Comparison of ENCODE assay signal across 3 cellular contexts in the genomic region with DNA sequence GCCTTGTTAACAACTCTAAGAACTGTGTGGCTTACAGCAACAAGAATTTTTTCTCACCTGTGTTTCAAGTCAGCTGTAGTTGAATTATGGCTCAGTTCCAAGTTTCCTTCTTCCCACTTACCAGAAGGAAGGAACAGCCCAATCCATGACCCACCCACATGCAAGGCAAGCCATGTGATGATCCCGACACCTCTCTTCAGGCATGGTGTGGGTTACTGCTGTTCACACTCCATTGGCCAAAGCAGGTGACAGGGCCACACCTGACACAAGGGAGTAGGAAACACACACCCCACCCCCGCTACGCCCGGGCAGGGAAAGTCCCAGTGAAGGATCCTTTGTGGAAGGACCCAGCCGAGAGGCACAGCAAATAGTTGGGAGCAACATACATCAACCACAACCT.
A peak's percentile ranks its signal among the peaks of the same experiment; 100 is the strongest.
TF ChIP-seq lines count a peak whose summit lies in the region.

No MANE protein-coding gene starts in this region.

TF ChIP-seq in liver, 16 proteins besides CTCF, POLR2A, EP300 and RAD21:
- TF ChIP-seq HNF4G (IDR thresholded peaks at IDR 0.05), result no peak
- TF ChIP-seq HNF4A (conservative IDR thresholded peaks at IDR 0.05), result no peak
- TF ChIP-seq YY1 (IDR thresholded peaks at IDR 0.05), result no peak
- no peak for TF ChIP-seq JUND (IDR thresholded peaks at IDR 0.05)
- TF ChIP-seq FOXA2 (IDR thresholded peaks at IDR 0.05), result no peak
- no peak for TF ChIP-seq RXRA (IDR thresholded peaks at IDR 0.05)
- TF ChIP-seq, protein P1, sequence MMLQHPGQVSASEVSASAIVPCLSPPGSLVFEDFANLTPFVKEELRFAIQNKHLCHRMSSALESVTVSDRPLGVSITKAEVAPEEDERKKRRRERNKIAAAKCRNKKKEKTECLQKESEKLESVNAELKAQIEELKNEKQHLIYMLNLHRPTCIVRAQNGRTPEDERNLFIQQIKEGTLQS (IDR thresholded peaks at IDR 0.05), result no peak
- TF ChIP-seq, protein P2, sequence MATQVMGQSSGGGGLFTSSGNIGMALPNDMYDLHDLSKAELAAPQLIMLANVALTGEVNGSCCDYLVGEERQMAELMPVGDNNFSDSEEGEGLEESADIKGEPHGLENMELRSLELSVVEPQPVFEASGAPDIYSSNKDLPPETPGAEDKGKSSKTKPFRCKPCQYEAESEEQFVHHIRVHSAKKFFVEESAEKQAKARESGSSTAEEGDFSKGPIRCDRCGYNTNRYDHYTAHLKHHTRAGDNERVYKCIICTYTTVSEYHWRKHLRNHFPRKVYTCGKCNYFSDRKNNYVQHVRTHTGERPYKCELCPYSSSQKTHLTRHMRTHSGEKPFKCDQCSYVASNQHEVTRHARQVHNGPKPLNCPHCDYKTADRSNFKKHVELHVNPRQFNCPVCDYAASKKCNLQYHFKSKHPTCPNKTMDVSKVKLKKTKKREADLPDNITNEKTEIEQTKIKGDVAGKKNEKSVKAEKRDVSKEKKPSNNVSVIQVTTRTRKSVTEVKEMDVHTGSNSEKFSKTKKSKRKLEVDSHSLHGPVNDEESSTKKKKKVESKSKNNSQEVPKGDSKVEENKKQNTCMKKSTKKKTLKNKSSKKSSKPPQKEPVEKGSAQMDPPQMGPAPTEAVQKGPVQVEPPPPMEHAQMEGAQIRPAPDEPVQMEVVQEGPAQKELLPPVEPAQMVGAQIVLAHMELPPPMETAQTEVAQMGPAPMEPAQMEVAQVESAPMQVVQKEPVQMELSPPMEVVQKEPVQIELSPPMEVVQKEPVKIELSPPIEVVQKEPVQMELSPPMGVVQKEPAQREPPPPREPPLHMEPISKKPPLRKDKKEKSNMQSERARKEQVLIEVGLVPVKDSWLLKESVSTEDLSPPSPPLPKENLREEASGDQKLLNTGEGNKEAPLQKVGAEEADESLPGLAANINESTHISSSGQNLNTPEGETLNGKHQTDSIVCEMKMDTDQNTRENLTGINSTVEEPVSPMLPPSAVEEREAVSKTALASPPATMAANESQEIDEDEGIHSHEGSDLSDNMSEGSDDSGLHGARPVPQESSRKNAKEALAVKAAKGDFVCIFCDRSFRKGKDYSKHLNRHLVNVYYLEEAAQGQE (IDR thresholded peaks at IDR 0.05), result no peak
- no peak for TF ChIP-seq NR2F2 (IDR thresholded peaks at IDR 0.05)
- TF ChIP-seq, protein P3, sequence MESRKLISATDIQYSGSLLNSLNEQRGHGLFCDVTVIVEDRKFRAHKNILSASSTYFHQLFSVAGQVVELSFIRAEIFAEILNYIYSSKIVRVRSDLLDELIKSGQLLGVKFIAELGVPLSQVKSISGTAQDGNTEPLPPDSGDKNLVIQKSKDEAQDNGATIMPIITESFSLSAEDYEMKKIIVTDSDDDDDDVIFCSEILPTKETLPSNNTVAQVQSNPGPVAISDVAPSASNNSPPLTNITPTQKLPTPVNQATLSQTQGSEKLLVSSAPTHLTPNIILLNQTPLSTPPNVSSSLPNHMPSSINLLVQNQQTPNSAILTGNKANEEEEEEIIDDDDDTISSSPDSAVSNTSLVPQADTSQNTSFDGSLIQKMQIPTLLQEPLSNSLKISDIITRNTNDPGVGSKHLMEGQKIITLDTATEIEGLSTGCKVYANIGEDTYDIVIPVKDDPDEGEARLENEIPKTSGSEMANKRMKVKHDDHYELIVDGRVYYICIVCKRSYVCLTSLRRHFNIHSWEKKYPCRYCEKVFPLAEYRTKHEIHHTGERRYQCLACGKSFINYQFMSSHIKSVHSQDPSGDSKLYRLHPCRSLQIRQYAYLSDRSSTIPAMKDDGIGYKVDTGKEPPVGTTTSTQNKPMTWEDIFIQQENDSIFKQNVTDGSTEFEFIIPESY (IDR thresholded peaks at IDR 0.05), result no peak
- no peak for TF ChIP-seq SP1 (IDR thresholded peaks at IDR 0.05)
- TF ChIP-seq GABPA (IDR thresholded peaks at IDR 0.05 in 1 of 2, conservative IDR thresholded peaks at IDR 0.05 in 1 of 2), result no peak
- no peak for TF ChIP-seq MAX (IDR thresholded peaks at IDR 0.05)
- no peak for TF ChIP-seq EGR1 (IDR thresholded peaks at IDR 0.05; ENCODE audit: low read depth in 2 of 2)
- TF ChIP-seq FOXA1 (IDR thresholded peaks at IDR 0.05), result no peak
- TF ChIP-seq TAF1 (conservative IDR thresholded peaks at IDR 0.05), result no peak
TF ChIP-seq in liver: peak in this region for 0.

TF ChIP-seq in HepG2, 621 proteins besides CTCF, POLR2A, EP300 and RAD21:
- TF ChIP-seq ZNF563 (CRISPR knock-in tag; IDR thresholded peaks at IDR 0.05) (no peak), TOPORS (CRISPR knock-in tag; IDR thresholded peaks at IDR 0.05) (no peak), TAF1 (CRISPR knock-in tag; IDR thresholded peaks at IDR 0.05) (no peak), HNRNPH1 (optimal IDR thresholded peaks at IDR 0.05; ENCODE audit: low read depth, low read length) (no peak), POLR2AphosphoS5 (IDR thresholded peaks at IDR 0.05; ENCODE audit: low read depth, low read length) (no peak), POGZ (CRISPR knock-in tag; IDR thresholded peaks at IDR 0.05) (no peak), FOXM1 (CRISPR knock-in tag; IDR thresholded peaks at IDR 0.05) (no peak), ZNF44 (CRISPR knock-in tag; IDR thresholded peaks at IDR 0.05) (no peak), PITX1 (CRISPR knock-in tag; IDR thresholded peaks at IDR 0.05) (no peak), ARID4A (CRISPR knock-in tag; IDR thresholded peaks at IDR 0.05; ENCODE audit: borderline replicate concordance) (no peak)
- TF ChIP-seq, protein P4, sequence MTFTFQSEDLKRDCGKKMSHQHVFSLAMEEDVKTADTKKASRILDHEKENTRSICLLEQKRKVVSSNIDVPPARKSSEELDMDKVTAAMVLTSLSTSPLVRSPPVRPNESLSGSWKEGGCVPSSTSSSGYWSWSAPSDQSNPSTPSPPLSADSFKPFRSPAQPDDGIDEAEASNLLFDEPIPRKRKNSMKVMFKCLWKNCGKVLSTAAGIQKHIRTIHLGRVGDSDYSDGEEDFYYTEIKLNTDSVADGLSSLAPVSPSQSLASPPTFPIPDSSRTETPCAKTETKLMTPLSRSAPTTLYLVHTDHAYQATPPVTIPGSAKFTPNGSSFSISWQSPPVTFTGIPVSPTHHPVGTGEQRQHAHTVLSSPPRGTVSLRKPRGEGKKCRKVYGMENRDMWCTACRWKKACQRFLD (CRISPR knock-in tag; IDR thresholded peaks at IDR 0.05; ENCODE audit: borderline replicate concordance), result no peak
- TF ChIP-seq, protein P5, sequence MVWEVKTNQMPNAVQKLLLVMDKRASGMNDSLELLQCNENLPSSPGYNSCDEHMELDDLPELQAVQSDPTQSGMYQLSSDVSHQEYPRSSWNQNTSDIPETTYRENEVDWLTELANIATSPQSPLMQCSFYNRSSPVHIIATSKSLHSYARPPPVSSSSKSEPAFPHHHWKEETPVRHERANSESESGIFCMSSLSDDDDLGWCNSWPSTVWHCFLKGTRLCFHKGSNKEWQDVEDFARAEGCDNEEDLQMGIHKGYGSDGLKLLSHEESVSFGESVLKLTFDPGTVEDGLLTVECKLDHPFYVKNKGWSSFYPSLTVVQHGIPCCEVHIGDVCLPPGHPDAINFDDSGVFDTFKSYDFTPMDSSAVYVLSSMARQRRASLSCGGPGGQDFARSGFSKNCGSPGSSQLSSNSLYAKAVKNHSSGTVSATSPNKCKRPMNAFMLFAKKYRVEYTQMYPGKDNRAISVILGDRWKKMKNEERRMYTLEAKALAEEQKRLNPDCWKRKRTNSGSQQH (CRISPR knock-in tag; IDR thresholded peaks at IDR 0.05; ENCODE audit: low read depth), result no peak
- TF ChIP-seq, protein P6, sequence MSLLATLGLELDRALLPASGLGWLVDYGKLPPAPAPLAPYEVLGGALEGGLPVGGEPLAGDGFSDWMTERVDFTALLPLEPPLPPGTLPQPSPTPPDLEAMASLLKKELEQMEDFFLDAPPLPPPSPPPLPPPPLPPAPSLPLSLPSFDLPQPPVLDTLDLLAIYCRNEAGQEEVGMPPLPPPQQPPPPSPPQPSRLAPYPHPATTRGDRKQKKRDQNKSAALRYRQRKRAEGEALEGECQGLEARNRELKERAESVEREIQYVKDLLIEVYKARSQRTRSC (CRISPR knock-in tag; IDR thresholded peaks at IDR 0.05; ENCODE audit: low read depth), result no peak
TF ChIP-seq in HepG2: peak in this region for 0.

TF ChIP-seq in GM12878, 131 proteins besides CTCF, POLR2A, EP300 and RAD21:
- TF ChIP-seq IKZF2 (IDR thresholded peaks at IDR 0.05), result peak; percentile 51 to 66; a peak in 2 of 4 replicates
- peak in 1 of 2 experiments; percentile 8; a peak in 1 of 4 replicates for TF ChIP-seq BHLHE40 (IDR thresholded peaks at IDR 0.05; ENCODE audit: borderline replicate concordance in 1 of 2, low read depth in 2 of 2, low read length in 1 of 2)
- TF ChIP-seq ZNF592 (IDR thresholded peaks at IDR 0.05), result no peak
- no peak for TF ChIP-seq SUZ12 (IDR thresholded peaks at IDR 0.05; ENCODE audit: unreplicated experiment)
- TF ChIP-seq SIN3A (IDR thresholded peaks at IDR 0.05; ENCODE audit: low read depth, low read length), result no peak
- TF ChIP-seq HDGF (IDR thresholded peaks at IDR 0.05), result no peak
- TF ChIP-seq ESRRA (IDR thresholded peaks at IDR 0.05; ENCODE audit: low read length), result no peak
- TF ChIP-seq, protein P7, sequence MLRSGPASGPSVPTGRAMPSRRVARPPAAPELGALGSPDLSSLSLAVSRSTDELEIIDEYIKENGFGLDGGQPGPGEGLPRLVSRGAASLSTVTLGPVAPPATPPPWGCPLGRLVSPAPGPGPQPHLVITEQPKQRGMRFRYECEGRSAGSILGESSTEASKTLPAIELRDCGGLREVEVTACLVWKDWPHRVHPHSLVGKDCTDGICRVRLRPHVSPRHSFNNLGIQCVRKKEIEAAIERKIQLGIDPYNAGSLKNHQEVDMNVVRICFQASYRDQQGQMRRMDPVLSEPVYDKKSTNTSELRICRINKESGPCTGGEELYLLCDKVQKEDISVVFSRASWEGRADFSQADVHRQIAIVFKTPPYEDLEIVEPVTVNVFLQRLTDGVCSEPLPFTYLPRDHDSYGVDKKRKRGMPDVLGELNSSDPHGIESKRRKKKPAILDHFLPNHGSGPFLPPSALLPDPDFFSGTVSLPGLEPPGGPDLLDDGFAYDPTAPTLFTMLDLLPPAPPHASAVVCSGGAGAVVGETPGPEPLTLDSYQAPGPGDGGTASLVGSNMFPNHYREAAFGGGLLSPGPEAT (IDR thresholded peaks at IDR 0.05; ENCODE audit: low read depth), result peak; percentile 45
- TF ChIP-seq CBX5 (IDR thresholded peaks at IDR 0.05; ENCODE audit: low read depth), result no peak
- no peak for TF ChIP-seq TCF12 (IDR thresholded peaks at IDR 0.05; ENCODE audit: low read depth, low read length)
- TF ChIP-seq IKZF1 (conservative IDR thresholded peaks at IDR 0.05), result peak; percentile 59
- no peak for TF ChIP-seq KDM1A (IDR thresholded peaks at IDR 0.05; ENCODE audit: borderline replicate concordance)
